15 cellular contexts compared by ENCODE assay signal in genomic region chr2:240791821-240792657, GRCh38. TPM values are rescaled to one million over a fixed set of nuclear protein-coding genes. Genes with fewer than 3 reads are reported as not detected.
DNase-seq lines count a peak whose midpoint lies in the region; ATAC-seq and TF ChIP-seq lines count a peak whose summit lies in the region.
"Had no signal": no experiment of that assay in that cellular context is flagged by ENCODE, and none has a peak within 500 bp of the region (broad histone marks: within the 10 kb centered on the region; RNA-seq: fewer than 3 reads in every experiment).

No MANE protein-coding gene starts in this region.

- H3K9me3 Mint-ChIP-seq in mesothelial cell of epicardium = no peaks in the 10 kb centered on the region
- H3K9me3 Mint-ChIP-seq: activated T-helper 17 cell treated with anti-CD3 and anti-CD28 coated beads, Interleukin-2, amount 50 U/mL, for 72 hours; T-helper 2 cell treated with Interferon-gamma antibody and Interleukin-4, amounts not matched to agents 5 μg/mL and 100 μg/mL, for 36 hours had no signal

- TF ChIP-seq CTCF in mesothelial cell of epicardium (IDR thresholded peaks at IDR 0.05; ENCODE audit: unreplicated experiment) = no peak

- no peak for ATAC-seq in GM18498 (IDR thresholded peaks at IDR 0.05; ENCODE audit: unreplicated experiment)
- ATAC-seq: activated T-helper 17 cell treated with anti-CD3 and anti-CD28 coated beads, Interleukin-2, amount 50 U/mL, for 72 hours had no signal

- no peaks in the 10 kb centered on the region for H3K27me3 Mint-ChIP-seq in mesothelial cell of epicardium (ENCODE audit: low read depth)

- H3K27ac ChIP-seq in cingulate gyrus (ENCODE audit: low read depth, low read length) = peak overlapping the region; percentile 75
- peak overlapping the region; percentile 27 for H3K27ac ChIP-seq in temporal lobe (ENCODE audit: low read depth, low read length)

- H3K36me3 Mint-ChIP-seq in mesothelial cell of epicardium = no peaks in the 10 kb centered on the region

- peak overlapping the region; percentile 90 for H3K27ac Mint-ChIP-seq in mesothelial cell of epicardium
- H3K27ac Mint-ChIP-seq: activated T-helper 17 cell treated with anti-CD3 and anti-CD28 coated beads, Interleukin-2, amount 50 U/mL, for 72 hours; T-helper 2 cell treated with Interferon-gamma antibody and Interleukin-4, amounts not matched to agents 5 μg/mL and 100 μg/mL, for 36 hours had no signal

- peak; percentile 3 for DNase-seq in activated naive CD4-positive, alpha-beta T cell treated with anti-CD3 and anti-CD28 coated beads, Interleukin-2, amount 50 U/mL, for 16 hours
- DNase-seq in activated naive CD4-positive, alpha-beta T cell (lab: John Stamatoyannopoulos, UW) = no peak
- DNase-seq in mesothelial cell of epicardium (ENCODE audit: low spot score in 2 of 2, unreplicated experiment in 2 of 2) (peak; percentile 37 to 61), mesenteric fat pad (ENCODE audit: low spot score) (no peak), DMS153 (lab: John Stamatoyannopoulos, UW) (no peak)
- DNase-seq: NCI-H146; NCI-H774; RPMI8226; stimulated activated CD4-positive, alpha-beta T cell treated with anti-CD3 and anti-CD28 coated beads, Interleukin-4, amount 100 ng/mL, for 24 hours had no signal

- no peak overlapping the region for H3K4me3 Mint-ChIP-seq in mesothelial cell of epicardium
- H3K4me3 Mint-ChIP-seq: activated T-helper 17 cell treated with anti-CD3 and anti-CD28 coated beads, Interleukin-2, amount 50 U/mL, for 72 hours; T-helper 2 cell treated with Interferon-gamma antibody and Interleukin-4, amounts not matched to agents 5 μg/mL and 100 μg/mL, for 36 hours had no signal

- peaks cover 31% of the 10 kb centered on the region for H3K4me1 Mint-ChIP-seq in mesothelial cell of epicardium
- H3K4me1 Mint-ChIP-seq: activated T-helper 17 cell treated with anti-CD3 and anti-CD28 coated beads, Interleukin-2, amount 50 U/mL, for 72 hours had no signal

RNA-seq across cellular contexts. Expression of gene KIF1A, which starts 28.0 kb away (rescaled TPM):
- 46.2 to 49.5 TPM (median 48.9 TPM) in 3 replicates for total RNA-seq in mesothelial cell of epicardium
- 181 TPM for total RNA-seq in temporal lobe
- total RNA-seq in mesenteric fat pad = not detected
- total RNA-seq: fibroblast of villous mesenchyme had no signal

Comparison
In these comparisons a context has a peak if more than half of its experiments do, and no peak if none do; other contexts are left out.
1. DNase-seq: peak in activated naive CD4-positive, alpha-beta T cell treated with anti-CD3 and anti-CD28 coated beads, Interleukin-2, amount 50 U/mL, for 16 hours (single experiment) and mesothelial cell of epicardium (2 of 2); none in activated naive CD4-positive, alpha-beta T cell (0 of 4), mesenteric fat pad (single experiment) and DMS153 (single experiment).
2. RNA of gene KIF1A, which starts 28.0 kb away (total RNA-seq): 181 TPM in temporal lobe (single experiment) and 46.2 to 49.5 TPM in mesothelial cell of epicardium; not detected in mesenteric fat pad (single experiment); every median in the first group is over 10 times any median in the second.